Comparison of ENCODE assay signal across 8 cellular contexts in genomic region chr15:66294157-66294931, GRCh38. TPM values are rescaled to one million over a fixed set of nuclear protein-coding genes. Genes with fewer than 3 reads are reported as not detected.
A peak's percentile ranks its signal among the peaks of the same experiment; 100 is the strongest.
DNase-seq lines count a peak whose midpoint lies in the region; ATAC-seq and TF ChIP-seq lines count a peak whose summit lies in the region.

No MANE protein-coding gene starts in this region.

- peak overlapping the region; percentile 86 for H3K4me3 Mint-ChIP-seq in CD8-positive, alpha-beta T cell

- CTCF ChIA-PET in CD8-positive, alpha-beta T cell (lab: Charles Lee): interaction anchor here (1.0 to 1.4 kb wide), 2 partner anchors 18 to 205 kb away, joined by 3 read pairs; no protein-coding TSS in a partner anchor

- peak overlapping the region; percentile 86 for H3K27ac ChIP-seq in CD8-positive, alpha-beta T cell (ENCODE audit: low read depth, low read length)
- H3K27ac ChIP-seq in HL-60 (replicated peaks): peak overlapping the region; percentile 94
- peak overlapping the region; percentile 95 for H3K27ac ChIP-seq in RWPE2 (ENCODE audit: poor library complexity, severe bottlenecking)

- H3K27me3 Mint-ChIP-seq in CD8-positive, alpha-beta T cell (ENCODE audit: low read depth): no peaks in the 10 kb centered on the region

- peaks cover 51% of the 10 kb centered on the region for H3K4me1 Mint-ChIP-seq in CD8-positive, alpha-beta T cell (ENCODE audit: low read depth)

- POLR2A ChIA-PET in CD8-positive, alpha-beta T cell (lab: Charles Lee): interaction anchor here (0.7 to 1.8 kb wide), 5 partner anchors 75 to 211 kb away, joined by 3 to 6 read pairs (median 3); partner anchors contain the start of genes MAP2K1, RPL4 and ZWILCH

- TF ChIP-seq CTCF in CD8-positive, alpha-beta T cell (IDR thresholded peaks at IDR 0.05): no peak
- TF ChIP-seq CTCF in HL-60 (IDR thresholded peaks at IDR 0.05; ENCODE audit: insufficient read depth, low read length) (no peak), RWPE2 (IDR thresholded peaks at IDR 0.05; ENCODE audit: poor library complexity, severe bottlenecking) (no peak)

- intact Hi-C loops in CD8-positive, alpha-beta T cell (cut with DNase I, micrococcal nuclease): loop anchor here (2.0 to 10.0 kb wide), 5 partner anchors 62 to 1548 kb away; partner anchors contain the start of genes RAB11A (in 2 of the 2), TIPIN (in 2 of the 2), MAP2K1 (in 1 of the 2) and RNU6-1 (in 1 of the 2)

- H3K36me3 Mint-ChIP-seq in CD8-positive, alpha-beta T cell: peaks cover 22% of the 10 kb centered on the region

- no peaks in the 10 kb centered on the region for H3K9me3 ChIP-seq in CD8-positive, alpha-beta T cell (ENCODE audit: low read length)
- no peaks in the 10 kb centered on the region for H3K9me3 ChIP-seq in RWPE2 (ENCODE audit: severe bottlenecking)

- peak overlapping the region; percentile 93 for H3K27ac Mint-ChIP-seq in CD8-positive, alpha-beta T cell

- no peaks in the 10 kb centered on the region for H3K9me3 Mint-ChIP-seq in CD8-positive, alpha-beta T cell

- peak in 1 of 7 experiments; percentile 44 for DNase-seq in CD8-positive, alpha-beta T cell
- DNase-seq in HL-60 (ENCODE audit: low read depth in 1 of 2, low spot score in 1 of 2): peak in 1 of 2 experiments; percentile 28
- DNase-seq in RWPE2 (ENCODE audit: low spot score): no peak
- DNase-seq in cerebellar cortex (ENCODE audit: low spot score): peak; percentile 54
- peak; percentile 81 for DNase-seq in kidney tubule cell (ENCODE audit: low spot score)
- DNase-seq in stimulated activated naive CD8-positive, alpha-beta T cell treated with anti-CD3 and anti-CD28 coated beads, Interleukin-15, Interleukin-2, amounts not matched to agents 100 U/mL and 50 U/mL, for 24 hours: peak; percentile 34
- DNase-seq in NCI-H2029 (lab: John Stamatoyannopoulos, UW): no peak

- peaks cover 39% of the 10 kb centered on the region for H3K4me1 ChIP-seq in CD8-positive, alpha-beta T cell (ENCODE audit: insufficient read depth, low read length)
- H3K4me1 ChIP-seq in RWPE2 (ENCODE audit: insufficient read depth, poor library complexity, severe bottlenecking): peaks cover 28% of the 10 kb centered on the region

- H3K27me3 ChIP-seq in CD8-positive, alpha-beta T cell (ENCODE audit: insufficient read depth, low read length): no peaks in the 10 kb centered on the region
- H3K27me3 ChIP-seq in HL-60 (ENCODE audit: insufficient read depth, poor library complexity, severe bottlenecking) (no peaks in the 10 kb centered on the region), RWPE2 (ENCODE audit: insufficient read depth, poor library complexity, severe bottlenecking) (no peaks in the 10 kb centered on the region)

- ATAC-seq in CD8-positive, alpha-beta T cell: peak; percentile 20
- ATAC-seq in GM18907 (IDR thresholded peaks at IDR 0.05; ENCODE audit: unreplicated experiment): peak; percentile 19
- peak; percentile 57 for ATAC-seq in RWPE2 (ENCODE audit: low read depth)
- ATAC-seq in stimulated activated naive CD8-positive, alpha-beta T cell treated with anti-CD3 and anti-CD28 coated beads, Interleukin-15, Interleukin-2, amounts not matched to agents 100 U/mL and 50 U/mL, for 24 hours: peak; percentile 24

- H3K36me3 ChIP-seq in CD8-positive, alpha-beta T cell (ENCODE audit: insufficient read depth, low read length): no peaks in the 10 kb centered on the region
- H3K36me3 ChIP-seq in RWPE2 (ENCODE audit: low read depth): peaks cover 33% of the 10 kb centered on the region

- H3K4me3 ChIP-seq in CD8-positive, alpha-beta T cell (ENCODE audit: low read depth, low read length): peak overlapping the region; percentile 72
- H3K4me3 ChIP-seq in HL-60 (replicated peaks; ENCODE audit: insufficient read depth, low read length) (peak overlapping the region; percentile 54), RWPE2 (ENCODE audit: severe bottlenecking) (peak overlapping the region; percentile 65)

RNA-seq across cellular contexts. Expression of gene DIS3L, which starts 1.0 kb away (rescaled TPM):
- 10 to 100 TPM; 16.6 to 18.8 TPM for total RNA-seq in CD8-positive, alpha-beta T cell

RNA-seq across cellular contexts. Expression of gene MEGF11, which starts 40.8 kb away (rescaled TPM):
- not detected for total RNA-seq in CD8-positive, alpha-beta T cell

Comparison
In these comparisons a context has a peak if more than half of its experiments do, and no peak if none do; other contexts are left out.
1. DNase-seq: peak in cerebellar cortex (single experiment), kidney tubule cell (single experiment) and stimulated activated naive CD8-positive, alpha-beta T cell treated with anti-CD3 and anti-CD28 coated beads, Interleukin-15, Interleukin-2, amounts not matched to agents 100 U/mL and 50 U/mL, for 24 hours (single experiment); none in RWPE2 (single experiment) and NCI-H2029 (single experiment).
2. Peak in every context shown above with its lines, with median percentiles within 50 percentile points of each other: ATAC-seq, H3K27ac ChIP-seq and H3K4me3 ChIP-seq.